1 cellular context compared by ENCODE assay signal in the genomic region with DNA sequence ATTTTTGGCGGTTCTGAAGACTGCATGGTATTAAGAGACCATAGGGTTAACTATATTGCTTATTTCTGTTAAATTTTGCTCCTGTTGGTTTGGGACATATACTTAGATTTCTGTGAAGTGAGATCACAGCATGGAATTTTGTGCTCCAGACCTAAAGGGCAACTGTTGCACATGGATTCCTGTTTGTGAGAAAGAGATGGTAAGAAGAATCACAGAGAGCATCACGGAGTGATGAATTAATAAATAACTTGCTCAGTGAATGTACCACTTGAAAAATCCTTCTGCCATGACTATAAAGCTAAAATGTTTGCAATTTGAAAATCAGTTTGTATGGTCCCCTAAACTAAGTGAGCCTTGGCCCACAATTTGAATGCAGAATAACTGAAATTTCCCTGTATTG.
TF ChIP-seq lines count a peak whose summit lies in the region.

No MANE protein-coding gene starts in this region.

TF ChIP-seq in IMR-90, 13 proteins besides CTCF, POLR2A, EP300 and RAD21:
- TF ChIP-seq RFX5 (IDR thresholded peaks at IDR 0.05; ENCODE audit: low read depth, low read length) (no peak), MAZ (IDR thresholded peaks at IDR 0.05; ENCODE audit: borderline replicate concordance, low read depth, low read length) (no peak), BHLHE40 (IDR thresholded peaks at IDR 0.05; ENCODE audit: low read depth, low read length) (no peak)
- TF ChIP-seq, protein P1, sequence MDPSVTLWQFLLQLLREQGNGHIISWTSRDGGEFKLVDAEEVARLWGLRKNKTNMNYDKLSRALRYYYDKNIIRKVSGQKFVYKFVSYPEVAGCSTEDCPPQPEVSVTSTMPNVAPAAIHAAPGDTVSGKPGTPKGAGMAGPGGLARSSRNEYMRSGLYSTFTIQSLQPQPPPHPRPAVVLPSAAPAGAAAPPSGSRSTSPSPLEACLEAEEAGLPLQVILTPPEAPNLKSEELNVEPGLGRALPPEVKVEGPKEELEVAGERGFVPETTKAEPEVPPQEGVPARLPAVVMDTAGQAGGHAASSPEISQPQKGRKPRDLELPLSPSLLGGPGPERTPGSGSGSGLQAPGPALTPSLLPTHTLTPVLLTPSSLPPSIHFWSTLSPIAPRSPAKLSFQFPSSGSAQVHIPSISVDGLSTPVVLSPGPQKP (IDR thresholded peaks at IDR 0.05; ENCODE audit: borderline replicate concordance, low read depth, low read length) = no peak
